ENCODE assay signal across 8 cellular contexts in the genomic region with DNA sequence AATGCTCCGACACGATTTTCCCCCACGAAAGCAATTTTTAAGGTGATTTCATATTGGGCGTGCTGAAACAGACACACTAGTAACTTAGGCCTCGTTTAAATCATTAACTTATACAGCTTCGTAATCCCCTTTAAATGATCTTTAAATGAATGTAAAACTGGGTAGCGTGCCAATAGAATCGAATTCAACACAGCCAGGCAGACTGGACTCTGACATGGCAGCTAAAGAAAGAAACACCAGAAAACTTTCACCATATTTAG. TPM values are rescaled to one million over a fixed set of nuclear protein-coding genes. Genes with fewer than 3 reads are reported as not detected.
DNase-seq lines count a peak whose midpoint lies in the region; ATAC-seq and TF ChIP-seq lines count a peak whose summit lies in the region.

No MANE protein-coding gene starts in this region.

- H3K27ac Mint-ChIP-seq in activated CD4-positive, alpha-beta T cell treated with anti-CD3 and anti-CD28 coated beads for 36 hours = peak overlapping the region; percentile 87

- peak overlapping the region; percentile 98 for H3K4me3 Mint-ChIP-seq in activated CD4-positive, alpha-beta T cell treated with anti-CD3 and anti-CD28 coated beads for 36 hours

- H3K9me3 Mint-ChIP-seq in activated CD4-positive, alpha-beta T cell treated with anti-CD3 and anti-CD28 coated beads for 36 hours (ENCODE audit: low read depth) = peaks cover 10% of the 10 kb centered on the region

- TF ChIP-seq CTCF in ascending aorta (IDR thresholded peaks at IDR 0.05) (no peak), liver (IDR thresholded peaks at IDR 0.05; ENCODE audit: low read depth, low read length, missing input control) (no peak), thoracic aorta (IDR thresholded peaks at IDR 0.05) (no peak)

- H3K4me1 Mint-ChIP-seq in activated CD4-positive, alpha-beta T cell treated with anti-CD3 and anti-CD28 coated beads for 36 hours = peaks cover 31% of the 10 kb centered on the region

- H3K27me3 Mint-ChIP-seq in activated CD4-positive, alpha-beta T cell treated with anti-CD3 and anti-CD28 coated beads for 36 hours = peaks cover 25% of the 10 kb centered on the region

- POLR2A ChIA-PET in activated CD4-positive, alpha-beta T cell treated with anti-CD3 and anti-CD28 coated beads for 36 hours (lab: Charles Lee) = interaction anchor here (1.3 to 2.2 kb wide), 2 partner anchors 136 to 163 kb away, joined by 4 to 8 read pairs; no protein-coding TSS in a partner anchor

- H3K27ac ChIP-seq in ascending aorta (peak overlapping the region; percentile 99 to 100), liver (ENCODE audit: low read depth in 1 of 2, low read length in 2 of 2) (peak overlapping the region; percentile 100), thoracic aorta (peak overlapping the region; percentile 96 to 98)

- H3K36me3 Mint-ChIP-seq in activated CD4-positive, alpha-beta T cell treated with anti-CD3 and anti-CD28 coated beads for 36 hours (ENCODE audit: low read depth) = peaks cover 32% of the 10 kb centered on the region

- no peak for ATAC-seq in activated CD4-positive, alpha-beta T cell treated with anti-CD3 and anti-CD28 coated beads for 36 hours
- ATAC-seq in thoracic aorta (ENCODE audit: insufficient number of reproducible peaks, low FRiP score, low read depth) (no peak), HG03571 (IDR thresholded peaks at IDR 0.05; ENCODE audit: unreplicated experiment) (no peak)

- peak overlapping the region; percentile 90 to 97 for H3K9ac ChIP-seq in liver (ENCODE audit: low read depth in 1 of 2, low read length in 2 of 2)

- no peak for TF ChIP-seq RAD21 in liver (IDR thresholded peaks at IDR 0.05)

- H3K4me3 ChIP-seq in ascending aorta = peak overlapping the region; percentile 46 to 82
- H3K4me3 ChIP-seq in liver (ENCODE audit: low read depth in 1 of 3, low read length in 3 of 3) = peak overlapping the region; percentile 72 to 89 (median 87)
- H3K4me3 ChIP-seq in thoracic aorta = peak overlapping the region; percentile 84

- H3K4me1 ChIP-seq in ascending aorta (peaks cover 5 to 9% of the 10 kb centered on the region in 2 donors), liver (ENCODE audit: control insufficient read depth in 4 of 4, insufficient read depth in 4 of 4, low read length in 3 of 4) (peaks cover 0 to 32% (median 9%) of the 10 kb centered on the region in 4 donors), thoracic aorta (ENCODE audit: control insufficient read depth in 1 of 2, low read depth in 2 of 2) (peaks cover 4 to 22% of the 10 kb centered on the region in 2 donors)

- DNase-seq in activated CD4-positive, alpha-beta T cell treated with anti-CD3 and anti-CD28 coated beads for 36 hours = no peak
- no peak for DNase-seq in activated CD4-positive, alpha-beta T cell treated with anti-CD3 and anti-CD28 coated beads, Interleukin-2, amount 50 U/mL, for 48 hours
- DNase-seq in ascending aorta (ENCODE audit: low spot score in 2 of 2) = no peak
- DNase-seq in thoracic aorta (ENCODE audit: low spot score) = no peak
- no peak for DNase-seq in activated effector memory CD4-positive, alpha-beta T cell treated with Interleukin-2 at 50 U/mL for 16 hours
- DNase-seq in posterior vena cava (ENCODE audit: low spot score) = no peak

- 6% methylated on average over 8 of the region's 8 CpGs for WGBS in liver

- intact Hi-C loops in activated CD4-positive, alpha-beta T cell treated with anti-CD3 and anti-CD28 coated beads for 36 hours (cut with DNase I, micrococcal nuclease) = no loop called here
- intact Hi-C loops in ascending aorta (cut with DNase I) = loop anchor here (2.0 to 10.0 kb wide), 7 partner anchors 97 to 1363 kb away; a partner anchor contains a TSS
- intact Hi-C loops in posterior vena cava (cut with DNase I) = no loop called here

- H3K9me3 ChIP-seq in ascending aorta (no peaks in the 10 kb centered on the region), liver (ENCODE audit: control insufficient read depth in 4 of 4, low read length in 3 of 4) (peaks cover 0 to 3% (median 0%) of the 10 kb centered on the region in 4 donors), thoracic aorta (peaks cover 4% of the 10 kb centered on the region)

- CTCF ChIA-PET in activated CD4-positive, alpha-beta T cell treated with anti-CD3 and anti-CD28 coated beads for 36 hours (lab: Charles Lee) = interaction anchor here (1.2 kb wide), 1 partner anchor 277 kb away, joined by 3 read pairs; no protein-coding TSS in a partner anchor

- H3K36me3 ChIP-seq in ascending aorta = no peaks in the 10 kb centered on the region
- no peaks in the 10 kb centered on the region for H3K36me3 ChIP-seq in liver (ENCODE audit: control insufficient read depth in 4 of 4, insufficient read depth in 3 of 4, low read depth in 1 of 4, low read length in 3 of 4)
- no peaks in the 10 kb centered on the region for H3K36me3 ChIP-seq in thoracic aorta

- H3K27me3 ChIP-seq in ascending aorta (no peaks in the 10 kb centered on the region), liver (ENCODE audit: control insufficient read depth in 4 of 4, insufficient read depth in 4 of 4, low read length in 3 of 4) (no peaks in the 10 kb centered on the region), thoracic aorta (replicated peaks; ENCODE audit: insufficient read depth) (no peaks in the 10 kb centered on the region)

TF ChIP-seq in liver, 16 proteins besides CTCF, POLR2A, EP300 and RAD21:
- no peak for TF ChIP-seq HNF4G (IDR thresholded peaks at IDR 0.05)
- TF ChIP-seq NR2F2 (IDR thresholded peaks at IDR 0.05) = no peak
- no peak for TF ChIP-seq YY1 (IDR thresholded peaks at IDR 0.05)
- TF ChIP-seq, protein P1, sequence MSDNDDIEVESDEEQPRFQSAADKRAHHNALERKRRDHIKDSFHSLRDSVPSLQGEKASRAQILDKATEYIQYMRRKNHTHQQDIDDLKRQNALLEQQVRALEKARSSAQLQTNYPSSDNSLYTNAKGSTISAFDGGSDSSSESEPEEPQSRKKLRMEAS (IDR thresholded peaks at IDR 0.05) = no peak
- TF ChIP-seq, protein P2, sequence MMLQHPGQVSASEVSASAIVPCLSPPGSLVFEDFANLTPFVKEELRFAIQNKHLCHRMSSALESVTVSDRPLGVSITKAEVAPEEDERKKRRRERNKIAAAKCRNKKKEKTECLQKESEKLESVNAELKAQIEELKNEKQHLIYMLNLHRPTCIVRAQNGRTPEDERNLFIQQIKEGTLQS (IDR thresholded peaks at IDR 0.05) = peak; percentile 8
- no peak for TF ChIP-seq EGR1 (IDR thresholded peaks at IDR 0.05; ENCODE audit: low read depth in 2 of 2)
- no peak for TF ChIP-seq TAF1 (conservative IDR thresholded peaks at IDR 0.05)

RNA-seq across cellular contexts. Expression of a gene that starts 2.4 kb away (rescaled TPM):
- 100 to 1,000 TPM; 171 to 213 TPM for total RNA-seq in activated CD4-positive, alpha-beta T cell treated with anti-CD3 and anti-CD28 coated beads for 36 hours
- total RNA-seq in ascending aorta = 752 TPM
- total RNA-seq in liver = 100 to 1,000 TPM; 216 to 274 TPM
- polyA plus RNA-seq in liver = 100 to 1,000 TPM; 149 to 488 TPM
- 100 to 1,000 TPM; 198 to 486 TPM for total RNA-seq in thoracic aorta
- total RNA-seq in posterior vena cava = 100 to 1,000 TPM in 1 of 2 donors, 10 to 100 TPM in 1; 82.2 to 135 TPM
